In the genomic region with DNA sequence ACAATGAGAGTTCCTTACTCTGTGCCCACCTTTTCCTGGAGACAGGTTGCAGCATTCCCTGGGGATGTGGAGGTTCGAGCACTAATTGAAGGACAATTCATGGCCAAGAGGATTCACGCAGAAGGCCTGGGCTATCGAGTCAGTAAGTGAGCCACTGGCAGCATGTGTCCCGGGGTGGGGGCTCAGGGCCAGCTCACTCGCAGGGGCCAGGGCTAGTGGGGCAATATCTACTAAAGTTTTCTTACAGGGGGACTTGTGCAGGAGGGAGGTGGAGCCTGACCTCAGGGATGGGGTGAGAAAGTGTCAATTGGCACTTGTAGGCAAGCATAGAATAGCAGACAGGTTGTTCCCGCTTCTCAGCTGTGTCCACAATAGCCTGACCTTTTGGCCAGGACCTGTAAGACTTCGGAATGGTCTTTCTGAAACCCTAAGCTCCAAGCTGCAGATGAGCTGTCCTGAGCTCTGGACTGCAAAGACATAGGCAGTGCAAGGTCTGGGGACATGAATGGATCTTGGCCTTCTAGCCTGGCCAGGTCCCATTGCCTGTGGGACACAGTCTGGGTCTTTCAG, we compare ENCODE assay signal across 19 cellular contexts.
"Had no signal": no experiment of that assay in that cellular context is flagged by ENCODE, and none has a peak within 500 bp of the region (broad histone marks: within the 10 kb centered on the region; RNA-seq: fewer than 3 reads in every experiment).

No MANE protein-coding gene starts in this region.

- H3K4me1 ChIP-seq: esophagus muscularis mucosa, foreskin keratinocyte, gastrocnemius medialis, heart right ventricle, left lung, lower lobe of right lung had no signal

- H3K4me3 ChIP-seq: coronary artery, dorsolateral prefrontal cortex, esophagus muscularis mucosa, gastrocnemius medialis, heart right ventricle, left lung, lower lobe of right lung had no signal

- DNase-seq: dermis blood vessel endothelial cell; dorsolateral prefrontal cortex; effector CD4-positive, alpha-beta T cell; effector memory CD4-positive, alpha-beta T cell; foreskin keratinocyte; gastrocnemius medialis; glutamatergic neuron; heart right ventricle; hippocampal formation; kidney; kidney glomerular epithelial cell; left colon; left lung; left ventricle myocardium superior; lower lobe of right lung; mesenchymal stem cell; midbrain had no signal

- H3K27me3 ChIP-seq: dorsolateral prefrontal cortex, esophagus muscularis mucosa, foreskin keratinocyte, gastrocnemius medialis, heart right ventricle, left lung had no signal

- H3K27ac ChIP-seq: coronary artery, dorsolateral prefrontal cortex, esophagus muscularis mucosa, foreskin keratinocyte, gastrocnemius medialis, heart right ventricle, left lung, lower lobe of right lung had no signal

- ATAC-seq: foreskin keratinocyte, gastrocnemius medialis, heart right ventricle, left colon, left lung, left ventricle myocardium superior, lower lobe of right lung had no signal

- H3K9me3 ChIP-seq: esophagus muscularis mucosa, gastrocnemius medialis, lower lobe of right lung had no signal
